ENCODE assay signal across 8 cellular contexts in the genomic region with DNA sequence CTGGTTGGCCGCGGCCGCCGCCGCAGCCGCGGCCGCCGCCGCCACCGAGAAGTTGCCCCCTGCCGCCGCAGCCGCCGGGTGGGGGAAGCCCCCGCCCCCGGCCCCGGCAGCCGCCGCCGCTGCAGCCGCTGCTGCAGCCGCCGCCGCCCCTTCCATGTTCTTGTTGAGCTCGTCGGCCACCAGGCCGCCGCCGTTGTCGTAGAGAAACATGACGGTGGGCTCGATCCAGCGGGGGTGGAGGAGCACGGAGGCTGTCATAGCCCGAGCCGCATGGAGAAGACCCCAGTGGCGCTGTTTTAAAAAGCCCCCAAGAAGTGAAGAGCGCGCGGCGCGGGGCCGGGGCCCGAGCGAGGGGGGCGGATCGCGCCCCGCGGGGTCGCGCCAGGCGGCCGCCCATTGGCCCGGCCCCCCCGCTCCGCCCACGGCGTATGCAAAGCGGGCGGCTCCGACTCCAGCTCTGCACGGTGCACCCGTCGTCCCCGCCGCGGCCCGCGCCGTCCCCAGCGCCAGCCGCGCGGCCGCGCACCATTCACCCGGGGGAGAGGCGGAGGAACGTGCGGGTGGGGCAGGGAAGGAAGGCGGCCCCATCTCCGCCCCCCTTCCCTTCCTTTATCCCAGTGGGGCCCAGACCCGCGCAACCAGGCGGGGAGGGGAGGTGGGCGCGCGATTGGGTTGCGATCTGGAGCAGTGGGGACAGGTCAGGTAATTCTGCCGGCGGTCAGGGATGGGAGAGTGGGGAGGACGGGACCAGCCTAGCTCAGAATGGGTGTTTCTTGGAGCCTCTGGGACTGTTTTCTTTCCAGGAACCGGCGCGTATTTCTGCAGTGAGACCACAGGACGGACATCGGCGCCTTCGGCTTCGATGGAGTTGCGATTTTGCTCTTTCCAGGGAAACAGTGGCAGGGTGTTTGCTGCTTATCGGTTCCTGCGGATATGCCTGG. TPM values are rescaled to one million over a fixed set of nuclear protein-coding genes. Genes with fewer than 3 reads are reported as not detected.
DNase-seq lines count a peak whose midpoint lies in the region; ATAC-seq and TF ChIP-seq lines count a peak whose summit lies in the region.

A gene (minus strand): TSS at position 272 of the 941 bp plus-strand sequence. CDS start 14 bp downstream, at position 258.

- TF ChIP-seq CTCF in HEK293 (tag by site-specific recombination; IDR thresholded peaks at IDR 0.05) (no peak), gastroesophageal sphincter (IDR thresholded peaks at IDR 0.05) (no peak)

- peaks cover 12% of the 10 kb centered on the region for H3K4me1 ChIP-seq in HEK293 (ENCODE audit: control insufficient read depth, insufficient read depth, low read length)
- peaks cover 0 to 59% (median 10%) of the 10 kb centered on the region in 3 donors for H3K4me1 ChIP-seq in gastroesophageal sphincter

- POLR2A ChIA-PET in HEK293 (lab: Yijun Ruan, JAX), result interaction anchor here (0.8 to 3.7 kb wide), 10 partner anchors 9 to 541 kb away, joined by 3 to 36 read pairs (median 4); a partner anchor contains a TSS

- no peaks in the 10 kb centered on the region for H3K9me3 ChIP-seq in HEK293 (ENCODE audit: control insufficient read depth, insufficient read depth, low read depth, low read length)
- no peaks in the 10 kb centered on the region for H3K9me3 ChIP-seq in gastroesophageal sphincter

- no peak for TF ChIP-seq POLR2A in gastroesophageal sphincter (IDR thresholded peaks at IDR 0.05)

- WGBS in gastroesophageal sphincter (ENCODE audit: low coverage in 1 of 2), 2 donors, result 2% methylated on average over 15 of the region's 105 CpGs; no CpG with 5 or more reads in 1 of the 2 donors

- no peak within 1 kb of the TSS for H3K27ac Mint-ChIP-seq in dendritic cell treated with granulocyte-macrophage colony-stimulating factor and Interleukin-4, amounts not matched to agents 40 ng/mL and 50 ng/mL, for 4 days
- peak within 1 kb of the TSS in 1 of 2 donors; percentile 47 for H3K27ac Mint-ChIP-seq in natural killer cell treated with Interleukin-12 subunit alpha and Interleukin-12 subunit beta and Interleukin-15 and Interleukin-18, amount 100 ng/mL, for 72 hours

- peak within 1 kb of the TSS; percentile 80 for H3K4me3 Mint-ChIP-seq in dendritic cell treated with granulocyte-macrophage colony-stimulating factor and Interleukin-4, amounts not matched to agents 40 ng/mL and 50 ng/mL, for 4 days
- H3K4me3 Mint-ChIP-seq in natural killer cell treated with Interleukin-12 subunit alpha and Interleukin-12 subunit beta and Interleukin-15 and Interleukin-18, amount 100 ng/mL, for 72 hours, result peak within 1 kb of the TSS; percentile 83

- H3K27me3 Mint-ChIP-seq in dendritic cell treated with granulocyte-macrophage colony-stimulating factor and Interleukin-4, amounts not matched to agents 40 ng/mL and 50 ng/mL, for 4 days, result peaks cover 82% of the 10 kb centered on the region
- H3K27me3 Mint-ChIP-seq in natural killer cell treated with Interleukin-12 subunit alpha and Interleukin-12 subunit beta and Interleukin-15 and Interleukin-18, amount 100 ng/mL, for 72 hours, result peaks cover 69 to 74% of the 10 kb centered on the region in 2 donors

- TF ChIP-seq EP300 in gastroesophageal sphincter (IDR thresholded peaks at IDR 0.05), result no peak

- no peaks in the 10 kb centered on the region for H3K9me3 Mint-ChIP-seq in dendritic cell treated with granulocyte-macrophage colony-stimulating factor and Interleukin-4, amounts not matched to agents 40 ng/mL and 50 ng/mL, for 4 days
- no peaks in the 10 kb centered on the region for H3K9me3 Mint-ChIP-seq in natural killer cell treated with Interleukin-12 subunit alpha and Interleukin-12 subunit beta and Interleukin-15 and Interleukin-18, amount 100 ng/mL, for 72 hours

- H3K36me3 ChIP-seq in HEK293 (ENCODE audit: control insufficient read depth in 2 of 2, insufficient read depth in 1 of 2, low read length in 2 of 2) (peaks cover 0 to 4% of the 10 kb centered on the region in 2 experiments; a peak in 2 of 3 replicates), gastroesophageal sphincter (no peaks in the 10 kb centered on the region)

- peak within 1 kb of the TSS; percentile 92 for H3K27ac ChIP-seq in HEK293 (ENCODE audit: extremely low read depth, low read depth, low read length)
- no peak within 1 kb of the TSS for H3K27ac ChIP-seq in gastroesophageal sphincter

- intact Hi-C loops in dendritic cell treated with granulocyte-macrophage colony-stimulating factor and Interleukin-4, amounts not matched to agents 40 ng/mL and 50 ng/mL, for 4 days (cut with micrococcal nuclease), result loop anchor here (5.0 kb wide), 2 partner anchors 572 to 822 kb away; no protein-coding TSS in a partner anchor

- H3K4me1 Mint-ChIP-seq in dendritic cell treated with granulocyte-macrophage colony-stimulating factor and Interleukin-4, amounts not matched to agents 40 ng/mL and 50 ng/mL, for 4 days (ENCODE audit: low read depth), result peaks cover 62% of the 10 kb centered on the region
- peaks cover 20 to 36% of the 10 kb centered on the region in 2 donors for H3K4me1 Mint-ChIP-seq in natural killer cell treated with Interleukin-12 subunit alpha and Interleukin-12 subunit beta and Interleukin-15 and Interleukin-18, amount 100 ng/mL, for 72 hours (ENCODE audit: low read depth in 2 of 2)

- peak within 1 kb of the TSS; percentile 89 for H3K4me3 ChIP-seq in HEK293 (ENCODE audit: low read depth, low read length)
- H3K4me3 ChIP-seq in gastroesophageal sphincter, result peak within 1 kb of the TSS in 1 of 2 donors; percentile 36

- DNase-seq in DMS153 treated with DMSO at 0.1 percent for 48 hours (lab: John Stamatoyannopoulos, UW; ENCODE audit: unreplicated experiment) (peak; percentile 76), NOMO-1 treated with dmso at 0.1 percent for 144 hours (lab: John Stamatoyannopoulos, UW; ENCODE audit: unreplicated experiment) (peak; percentile 35), dermis blood vessel endothelial cell (no peak)
- no peak for DNase-seq in natural killer cell treated with Interleukin-12 subunit alpha and Interleukin-12 subunit beta and Interleukin-15 and Interleukin-18, amount 100 ng/mL, for 72 hours (ENCODE audit: low spot score)

- no peaks in the 10 kb centered on the region for H3K36me3 Mint-ChIP-seq in dendritic cell treated with granulocyte-macrophage colony-stimulating factor and Interleukin-4, amounts not matched to agents 40 ng/mL and 50 ng/mL, for 4 days (ENCODE audit: low read depth)
- H3K36me3 Mint-ChIP-seq in natural killer cell treated with Interleukin-12 subunit alpha and Interleukin-12 subunit beta and Interleukin-15 and Interleukin-18, amount 100 ng/mL, for 72 hours, result no peaks in the 10 kb centered on the region

- ATAC-seq in natural killer cell treated with Interleukin-12 subunit alpha and Interleukin-12 subunit beta and Interleukin-15 and Interleukin-18, amount 100 ng/mL, for 72 hours, result peak; percentile 85 to 91
- ATAC-seq in gastroesophageal sphincter (no peak), HG02970 (IDR thresholded peaks at IDR 0.05; ENCODE audit: low FRiP score, unreplicated experiment) (no peak)

- CTCF ChIA-PET in HEK293 (lab: Yijun Ruan, JAX), result interaction anchor here (0.7 to 3.0 kb wide), 9 partner anchors 14 to 893 kb away, joined by 3 to 12 read pairs (median 6); no protein-coding TSS in a partner anchor

- peaks cover 100% of the 10 kb centered on the region for H3K27me3 ChIP-seq in gastroesophageal sphincter

TF ChIP-seq in HEK293, 187 proteins besides CTCF, POLR2A, EP300 and RAD21 (continues in another document):
- TF ChIP-seq, protein P1, sequence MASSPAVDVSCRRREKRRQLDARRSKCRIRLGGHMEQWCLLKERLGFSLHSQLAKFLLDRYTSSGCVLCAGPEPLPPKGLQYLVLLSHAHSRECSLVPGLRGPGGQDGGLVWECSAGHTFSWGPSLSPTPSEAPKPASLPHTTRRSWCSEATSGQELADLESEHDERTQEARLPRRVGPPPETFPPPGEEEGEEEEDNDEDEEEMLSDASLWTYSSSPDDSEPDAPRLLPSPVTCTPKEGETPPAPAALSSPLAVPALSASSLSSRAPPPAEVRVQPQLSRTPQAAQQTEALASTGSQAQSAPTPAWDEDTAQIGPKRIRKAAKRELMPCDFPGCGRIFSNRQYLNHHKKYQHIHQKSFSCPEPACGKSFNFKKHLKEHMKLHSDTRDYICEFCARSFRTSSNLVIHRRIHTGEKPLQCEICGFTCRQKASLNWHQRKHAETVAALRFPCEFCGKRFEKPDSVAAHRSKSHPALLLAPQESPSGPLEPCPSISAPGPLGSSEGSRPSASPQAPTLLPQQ (tag by site-specific recombination; IDR thresholded peaks at IDR 0.05), result peak; percentile 99
- TF ChIP-seq, protein P2, sequence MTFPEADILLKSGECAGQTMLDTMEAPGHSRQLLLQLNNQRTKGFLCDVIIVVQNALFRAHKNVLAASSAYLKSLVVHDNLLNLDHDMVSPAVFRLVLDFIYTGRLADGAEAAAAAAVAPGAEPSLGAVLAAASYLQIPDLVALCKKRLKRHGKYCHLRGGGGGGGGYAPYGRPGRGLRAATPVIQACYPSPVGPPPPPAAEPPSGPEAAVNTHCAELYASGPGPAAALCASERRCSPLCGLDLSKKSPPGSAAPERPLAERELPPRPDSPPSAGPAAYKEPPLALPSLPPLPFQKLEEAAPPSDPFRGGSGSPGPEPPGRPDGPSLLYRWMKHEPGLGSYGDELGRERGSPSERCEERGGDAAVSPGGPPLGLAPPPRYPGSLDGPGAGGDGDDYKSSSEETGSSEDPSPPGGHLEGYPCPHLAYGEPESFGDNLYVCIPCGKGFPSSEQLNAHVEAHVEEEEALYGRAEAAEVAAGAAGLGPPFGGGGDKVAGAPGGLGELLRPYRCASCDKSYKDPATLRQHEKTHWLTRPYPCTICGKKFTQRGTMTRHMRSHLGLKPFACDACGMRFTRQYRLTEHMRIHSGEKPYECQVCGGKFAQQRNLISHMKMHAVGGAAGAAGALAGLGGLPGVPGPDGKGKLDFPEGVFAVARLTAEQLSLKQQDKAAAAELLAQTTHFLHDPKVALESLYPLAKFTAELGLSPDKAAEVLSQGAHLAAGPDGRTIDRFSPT (tag by site-specific recombination; IDR thresholded peaks at IDR 0.05), result 0 out of 2 replicates have a peak, but pooled peaks have one; percentile 19
- TF ChIP-seq KLF16 (tag by site-specific recombination; IDR thresholded peaks at IDR 0.05), result peak; percentile 69
- TF ChIP-seq ZFP37 (tag by site-specific recombination; IDR thresholded peaks at IDR 0.05), result 0 out of 2 replicates have a peak, but pooled peaks have one; percentile 30
- TF ChIP-seq ZNF416 (tag by site-specific recombination; IDR thresholded peaks at IDR 0.05), result no peak
- TF ChIP-seq ZNF837 (tag by site-specific recombination; IDR thresholded peaks at IDR 0.05), result no peak
- peak; percentile 80 for TF ChIP-seq ZNF341 (tag by site-specific recombination; IDR thresholded peaks at IDR 0.05; ENCODE audit: low read depth)
- TF ChIP-seq EGR2 (tag by site-specific recombination; IDR thresholded peaks at IDR 0.05; ENCODE audit: low read depth), result peak; percentile 56
- TF ChIP-seq ZNF266 (tag by site-specific recombination; IDR thresholded peaks at IDR 0.05; ENCODE audit: low read depth), result no peak; the same call in 1 of the 2 replicates

RNA-seq across cellular contexts. Expression of the gene that starts here (rescaled TPM):
- not detected for total RNA-seq in natural killer cell treated with Interleukin-12 subunit alpha and Interleukin-12 subunit beta and Interleukin-15 and Interleukin-18, amount 100 ng/mL, for 72 hours
- total RNA-seq in dermis blood vessel endothelial cell (under 0.01 TPM in 1 of 2 replicates, not detected in the other), gastroesophageal sphincter (under 1 TPM in 1 of 4 donors, not detected in 3; 0.12 TPM)

Comparison
In these comparisons a context has a peak if more than half of its experiments do, and no peak if none do; other contexts are left out.
1. Peak in ATAC-seq in natural killer cell treated with Interleukin-12 subunit alpha and Interleukin-12 subunit beta and Interleukin-15 and Interleukin-18, amount 100 ng/mL, for 72 hours; RNA of the gene not detected or under 1 TPM.
2. DNase-seq: peak in DMS153 treated with DMSO at 0.1 percent for 48 hours (single experiment) and NOMO-1 treated with dmso at 0.1 percent for 144 hours (single experiment); none in natural killer cell treated with Interleukin-12 subunit alpha and Interleukin-12 subunit beta and Interleukin-15 and Interleukin-18, amount 100 ng/mL, for 72 hours (single experiment) and dermis blood vessel endothelial cell (single experiment).